24 cellular contexts compared by ENCODE assay signal in genomic region chr20:45056473-45057148, GRCh38. TPM values are rescaled to one million over a fixed set of nuclear protein-coding genes. Genes with fewer than 3 reads are reported as not detected.
DNase-seq lines count a peak whose midpoint lies in the region; ATAC-seq lines count a peak whose summit lies in the region.
"Had no signal": no experiment of that assay in that cellular context is flagged by ENCODE, and none has a peak within 500 bp of the region (broad histone marks: within the 10 kb centered on the region; RNA-seq: fewer than 3 reads in every experiment).

No MANE protein-coding gene starts in this region.

- no peak overlapping the region for H2AK5ac ChIP-seq in trophoblast cell (ENCODE audit: low read length)

- H3K9me3 ChIP-seq in trophoblast cell (ENCODE audit: insufficient read depth, low read depth, low read length) = no peaks in the 10 kb centered on the region
- H3K9me3 ChIP-seq: A549, BE2C, body of pancreas, right atrium auricular region had no signal

- peaks cover 87% of the 10 kb centered on the region for H3K4me1 Mint-ChIP-seq in activated T-cell treated with anti-CD3 and anti-CD28 coated beads, Interleukin-2, amount 50 U/mL, for 24 hours (ENCODE audit: low read depth)
- peaks cover 82% of the 10 kb centered on the region for H3K4me1 Mint-ChIP-seq in activated T-cell treated with anti-CD3 and anti-CD28 coated beads, Interleukin-2, amount 50 U/mL, for 4 hours (ENCODE audit: low read depth)
- peaks cover 55% of the 10 kb centered on the region for H3K4me1 Mint-ChIP-seq in activated T-helper 2 cell treated with anti-CD3 and anti-CD28 coated beads, Interferon-gamma antibody, Interleukin-2, Interleukin-4, amounts not matched to agents 10 μg/mL and 5 μg/mL and 100 μg/mL, durations not matched to agents 14 hours and 24 hours and 36 hours (ENCODE audit: low read depth)

- H3K36me3 ChIP-seq in trophoblast cell (ENCODE audit: control insufficient read depth in 1 of 2, insufficient read depth in 2 of 2, low read length in 2 of 2) = peaks cover 4% of the 10 kb centered on the region in 2 experiments
- H3K36me3 ChIP-seq: right atrium auricular region had no signal

- H4K12ac ChIP-seq in trophoblast cell (ENCODE audit: low read depth, low read length) = no peak overlapping the region

- H3K4me3 ChIP-seq in trophoblast cell (ENCODE audit: low read depth, low read length) = no peak overlapping the region
- H3K4me3 ChIP-seq: A549, body of pancreas, lung, right atrium auricular region had no signal

- H3K27me3 Mint-ChIP-seq in activated T-cell treated with anti-CD3 and anti-CD28 coated beads, Interleukin-2, amount 50 U/mL, for 24 hours = no peaks in the 10 kb centered on the region
- H3K27me3 Mint-ChIP-seq in activated T-cell treated with anti-CD3 and anti-CD28 coated beads, Interleukin-2, amount 50 U/mL, for 4 hours (ENCODE audit: low read depth) = no peaks in the 10 kb centered on the region
- no peaks in the 10 kb centered on the region for H3K27me3 Mint-ChIP-seq in activated T-helper 2 cell treated with anti-CD3 and anti-CD28 coated beads, Interferon-gamma antibody, Interleukin-2, Interleukin-4, amounts not matched to agents 10 μg/mL and 5 μg/mL and 100 μg/mL, durations not matched to agents 14 hours and 24 hours and 36 hours (ENCODE audit: low read depth)
- H3K27me3 Mint-ChIP-seq: activated CD4-positive, alpha-beta memory T cell treated with anti-CD3 and anti-CD28 coated beads for 36 hours had no signal

- peaks cover 96% of the 10 kb centered on the region for H3K36me3 Mint-ChIP-seq in activated T-cell treated with anti-CD3 and anti-CD28 coated beads, Interleukin-2, amount 50 U/mL, for 24 hours (ENCODE audit: low read depth)
- peaks cover 39% of the 10 kb centered on the region for H3K36me3 Mint-ChIP-seq in activated T-cell treated with anti-CD3 and anti-CD28 coated beads, Interleukin-2, amount 50 U/mL, for 4 hours (ENCODE audit: insufficient read depth)
- peaks cover 84% of the 10 kb centered on the region for H3K36me3 Mint-ChIP-seq in activated T-helper 2 cell treated with anti-CD3 and anti-CD28 coated beads, Interferon-gamma antibody, Interleukin-2, Interleukin-4, amounts not matched to agents 10 μg/mL and 5 μg/mL and 100 μg/mL, durations not matched to agents 14 hours and 24 hours and 36 hours (ENCODE audit: low read depth)

- H3K9ac ChIP-seq in trophoblast cell (ENCODE audit: low read length) = no peak overlapping the region

- intact Hi-C loops in activated T-helper 2 cell treated with anti-CD3 and anti-CD28 coated beads, Interferon-gamma antibody, Interleukin-2, Interleukin-4, amounts not matched to agents 10 μg/mL and 5 μg/mL and 100 μg/mL, durations not matched to agents 14 hours and 24 hours and 36 hours (cut with micrococcal nuclease) = no loop called here

- peaks cover 2% of the 10 kb centered on the region for H3K79me1 ChIP-seq in trophoblast cell (ENCODE audit: low read length)

- H3K79me2 ChIP-seq in trophoblast cell (ENCODE audit: control insufficient read depth, insufficient read depth, low read length, poor library complexity) = no peaks in the 10 kb centered on the region

- peak overlapping the region; percentile 71 for H3K27ac Mint-ChIP-seq in activated T-cell treated with anti-CD3 and anti-CD28 coated beads, Interleukin-2, amount 50 U/mL, for 24 hours
- H3K27ac Mint-ChIP-seq in activated T-helper 2 cell treated with anti-CD3 and anti-CD28 coated beads, Interferon-gamma antibody, Interleukin-2, Interleukin-4, amounts not matched to agents 10 μg/mL and 5 μg/mL and 100 μg/mL, durations not matched to agents 14 hours and 24 hours and 36 hours = no peak overlapping the region
- H3K27ac Mint-ChIP-seq: activated CD4-positive, alpha-beta memory T cell treated with anti-CD3 and anti-CD28 coated beads for 36 hours had no signal

- peak overlapping the region; percentile 67 for H4K91ac ChIP-seq in trophoblast cell (ENCODE audit: low read depth, low read length)

- H3K4ac ChIP-seq in trophoblast cell (ENCODE audit: low read depth, low read length) = no peak overlapping the region

- H2AFZ ChIP-seq in trophoblast cell (ENCODE audit: insufficient read depth, low read length, poor library complexity) = no peak overlapping the region

- H3K4me1 ChIP-seq in trophoblast cell (ENCODE audit: control insufficient read depth in 1 of 2, insufficient read depth in 2 of 2, low read length in 2 of 2) = peaks cover 2 to 4% of the 10 kb centered on the region in 2 experiments
- H3K4me1 ChIP-seq: BE2C had no signal

- H3K14ac ChIP-seq in trophoblast cell (ENCODE audit: low read length) = no peak overlapping the region

- H3K27me3 ChIP-seq in trophoblast cell (ENCODE audit: insufficient read depth, low read length) = no peaks in the 10 kb centered on the region
- H3K27me3 ChIP-seq: BE2C, body of pancreas, right atrium auricular region had no signal

- peak overlapping the region; percentile 26 for H4K8ac ChIP-seq in trophoblast cell (ENCODE audit: low read depth, low read length)

- no peak overlapping the region for H3K4me2 ChIP-seq in trophoblast cell (ENCODE audit: low read length)
- H3K4me2 ChIP-seq: A549 had no signal

- H3K27ac ChIP-seq in trophoblast cell (ENCODE audit: low read depth, low read length) = no peak overlapping the region
- H3K27ac ChIP-seq: A549, body of pancreas, right atrium auricular region had no signal

- H2BK5ac ChIP-seq in trophoblast cell (ENCODE audit: low read depth, low read length, poor library complexity) = no peak overlapping the region

- no peaks in the 10 kb centered on the region for H3K9me3 Mint-ChIP-seq in activated T-cell treated with anti-CD3 and anti-CD28 coated beads, Interleukin-2, amount 50 U/mL, for 24 hours
- H3K9me3 Mint-ChIP-seq in activated T-cell treated with anti-CD3 and anti-CD28 coated beads, Interleukin-2, amount 50 U/mL, for 4 hours = no peaks in the 10 kb centered on the region
- no peaks in the 10 kb centered on the region for H3K9me3 Mint-ChIP-seq in activated T-helper 2 cell treated with anti-CD3 and anti-CD28 coated beads, Interferon-gamma antibody, Interleukin-2, Interleukin-4, amounts not matched to agents 10 μg/mL and 5 μg/mL and 100 μg/mL, durations not matched to agents 14 hours and 24 hours and 36 hours
- H3K9me3 Mint-ChIP-seq: activated CD4-positive, alpha-beta memory T cell treated with anti-CD3 and anti-CD28 coated beads for 36 hours had no signal

- no peak overlapping the region for H2BK120ac ChIP-seq in trophoblast cell (ENCODE audit: insufficient read depth, low read length, poor library complexity)

- no peak for ATAC-seq in activated T-cell treated with anti-CD3 and anti-CD28 coated beads, Interleukin-2, amount 50 U/mL, for 4 hours
- no peak for ATAC-seq in esophagus mucosa
- ATAC-seq: A549, body of pancreas had no signal

- H2BK12ac ChIP-seq in trophoblast cell (ENCODE audit: low read length) = no peak overlapping the region

- H3K23ac ChIP-seq in trophoblast cell (ENCODE audit: low read length) = no peak overlapping the region

- no peak for DNase-seq in activated T-cell treated with anti-CD3 and anti-CD28 coated beads, Interleukin-2, amount 50 U/mL, for 24 hours
- DNase-seq in activated T-cell treated with anti-CD3 and anti-CD28 coated beads, Interleukin-2, amount 50 U/mL, for 4 hours = no peak
- DNase-seq in NCI-H2029 treated with DMSO at 0.1 percent for 48 hours (lab: John Stamatoyannopoulos, UW) (peak; percentile 65), cerebellum (ENCODE audit: low spot score) (peak; percentile 12), trophoblast cell (no peak), NCI-H510A treated with DMSO at 0.1 percent for 48 hours (lab: John Stamatoyannopoulos, UW) (no peak)
- no peak for DNase-seq in activated T-helper 2 cell treated with anti-CD3 and anti-CD28 coated beads, Interferon-gamma antibody, Interleukin-2, Interleukin-4, amounts not matched to agents 10 μg/mL and 5 μg/mL and 100 μg/mL, durations not matched to agents 14 hours and 24 hours and 36 hours (ENCODE audit: low spot score)
- DNase-seq: activated CD4-positive, alpha-beta memory T cell treated with anti-CD3 and anti-CD28 coated beads for 36 hours; BE2C; GOT3; NCI-H1105 treated with DMSO at 0.1 percent for 48 hours; NCI-H2107; NK-92 treated with Interleukin-12 subunit alpha and Interleukin-12 subunit beta, amount 100 ng/mL, for 24 hours had no signal

- H3K4me3 Mint-ChIP-seq in activated T-cell treated with anti-CD3 and anti-CD28 coated beads, Interleukin-2, amount 50 U/mL, for 24 hours = no peak overlapping the region
- no peak overlapping the region for H3K4me3 Mint-ChIP-seq in activated T-cell treated with anti-CD3 and anti-CD28 coated beads, Interleukin-2, amount 50 U/mL, for 4 hours
- H3K4me3 Mint-ChIP-seq in activated T-helper 2 cell treated with anti-CD3 and anti-CD28 coated beads, Interferon-gamma antibody, Interleukin-2, Interleukin-4, amounts not matched to agents 10 μg/mL and 5 μg/mL and 100 μg/mL, durations not matched to agents 14 hours and 24 hours and 36 hours (ENCODE audit: low read depth) = no peak overlapping the region
- H3K4me3 Mint-ChIP-seq: activated CD4-positive, alpha-beta memory T cell treated with anti-CD3 and anti-CD28 coated beads for 36 hours had no signal

- H3K18ac ChIP-seq in trophoblast cell (ENCODE audit: low read length) = no peak overlapping the region

- WGBS in trophoblast cell (ENCODE audit: extremely low coverage, insufficient coverage, insufficient read length) = no CpG with 5 or more reads among the region's 7 CpGs

RNA-seq across cellular contexts. Expression of gene KCNS1, which starts 44.3 kb away (rescaled TPM):
- total RNA-seq in activated T-cell treated with anti-CD3 and anti-CD28 coated beads, Interleukin-2, amount 50 U/mL, for 4 hours = under 1 TPM; 0.13 to 0.37 (median 0.16) TPM
- total RNA-seq in cerebellum (1.2 TPM), esophagus mucosa (0.40 TPM)
- polyA plus RNA-seq in trophoblast cell (2013) = 6.1 and 6.8 TPM in 2 replicates
- 0.18 and 0.21 TPM in 2 replicates for total RNA-seq in activated T-helper 2 cell treated with anti-CD3 and anti-CD28 coated beads, Interferon-gamma antibody, Interleukin-2, Interleukin-4, amounts not matched to agents 10 μg/mL and 5 μg/mL and 100 μg/mL, durations not matched to agents 14 hours and 24 hours and 36 hours
- total RNA-seq: body of pancreas, NCI-H460 had no signal
- polyA plus RNA-seq: A549 had no signal

RNA-seq across cellular contexts. Expression of gene WFDC5, which starts 58.4 kb away (rescaled TPM):
- not detected for total RNA-seq in activated T-cell treated with anti-CD3 and anti-CD28 coated beads, Interleukin-2, amount 50 U/mL, for 4 hours
- total RNA-seq in cerebellum (not detected), esophagus mucosa (4.3 TPM)
- not detected in 2 replicates for polyA plus RNA-seq in trophoblast cell (2013)
- total RNA-seq in activated T-helper 2 cell treated with anti-CD3 and anti-CD28 coated beads, Interferon-gamma antibody, Interleukin-2, Interleukin-4, amounts not matched to agents 10 μg/mL and 5 μg/mL and 100 μg/mL, durations not matched to agents 14 hours and 24 hours and 36 hours = not detected in 2 replicates
- total RNA-seq: activated CD4-positive, alpha-beta memory T cell treated with anti-CD3 and anti-CD28 coated beads for 36 hours; body of pancreas; fibroblast of lung; glomerular endothelial cell; lung; NCI-H460; omental fat pad; right atrium auricular region; RPMI7951; T-helper 2 cell treated with Interferon-gamma antibody and Interleukin-4, amounts not matched to agents 100 ng/mL and 5 ng/mL, for 36 hours had no signal
- polyA plus RNA-seq: A549, fibroblast of lung had no signal

Comparison
In these comparisons a context has a peak if more than half of its experiments do, and no peak if none do; other contexts are left out.
1. DNase-seq: peak in NCI-H2029 treated with DMSO at 0.1 percent for 48 hours (single experiment) and cerebellum (single experiment); none in activated T-cell treated with anti-CD3 and anti-CD28 coated beads, Interleukin-2, amount 50 U/mL, for 24 hours (single experiment), activated T-cell treated with anti-CD3 and anti-CD28 coated beads, Interleukin-2, amount 50 U/mL, for 4 hours (single experiment), trophoblast cell (0 of 2), NCI-H510A treated with DMSO at 0.1 percent for 48 hours (single experiment) and activated T-helper 2 cell treated with anti-CD3 and anti-CD28 coated beads, Interferon-gamma antibody, Interleukin-2, Interleukin-4, amounts not matched to agents 10 μg/mL and 5 μg/mL and 100 μg/mL, durations not matched to agents 14 hours and 24 hours and 36 hours (single experiment).